ENCODE assay signal across 30 cellular contexts in genomic region chr2:27802547-27802946, GRCh38.
"Had no signal": no experiment of that assay in that cellular context is flagged by ENCODE, and none has a peak within 500 bp of the region (broad histone marks: within the 10 kb centered on the region; RNA-seq: fewer than 3 reads in every experiment).

No MANE protein-coding gene starts in this region.

- DNase-seq: activated CD4-positive, alpha-beta T cell treated with anti-CD3 and anti-CD28 coated beads for 36 hours; activated CD4-positive, alpha-beta T cell treated with anti-CD3 and anti-CD28 coated beads, Interleukin-2, amount 50 U/mL, for 4 hours; activated CD4-positive, CD25-positive, alpha-beta regulatory T cell; activated effector memory CD4-positive, alpha-beta T cell treated with Interleukin-2 at 50 U/mL for 16 hours; activated naive CD4-positive, alpha-beta T cell treated with Interleukin-2 at 50 U/mL for 16 hours; aorta; body of pancreas; cerebellar nuclear complex; colonic mucosa; effector CD8-positive, alpha-beta T cell; gastrocnemius medialis; hypothalamus; immature natural killer cell; kidney; nephron progenitor cell; ovary; psoas muscle; stimulated activated CD4-positive, alpha-beta T cell treated with anti-CD3 and anti-CD28 coated beads, Interleukin-15, amount 100 ng/mL, for 24 hours; stimulated activated CD4-positive, alpha-beta T cell treated with anti-CD3 and anti-CD28 coated beads, Interleukin-2, amount 100 ng/mL, for 24 hours; stimulated activated naive CD4-positive, alpha-beta T cell; T-helper 1 cell; tibial artery; upper lobe of right lung had no signal

- H3K27ac ChIP-seq: body of pancreas, colonic mucosa, epithelial cell of prostate, gastrocnemius medialis, neutrophil, ovary, psoas muscle, suprapubic skin, tibial artery, upper lobe of right lung had no signal

- H3K9me3 Mint-ChIP-seq: immature natural killer cell; nephron progenitor cell; T-helper 2 cell treated with Interferon-gamma antibody and Interleukin-4, amounts not matched to agents 5 μg/mL and 100 μg/mL, for 36 hours had no signal

- H3K36me3 ChIP-seq: colonic mucosa, gastrocnemius medialis, neutrophil, ovary, suprapubic skin, tibial artery, upper lobe of right lung had no signal

- ATAC-seq: activated CD4-positive, alpha-beta T cell treated with anti-CD3 and anti-CD28 coated beads for 36 hours; body of pancreas; gastrocnemius medialis; left lobe of liver; psoas muscle; upper lobe of right lung had no signal

- H3K4me1 Mint-ChIP-seq: immature natural killer cell, nephron progenitor cell had no signal

- H3K27me3 Mint-ChIP-seq: activated CD4-positive, alpha-beta T cell treated with anti-CD3 and anti-CD28 coated beads for 36 hours; activated naive CD8-positive, alpha-beta T cell had no signal

- H3K4me3 ChIP-seq: body of pancreas, colonic mucosa, gastrocnemius medialis, lung, ovary, psoas muscle, suprapubic skin, tibial artery, upper lobe of right lung had no signal

- H3K27me3 ChIP-seq: body of pancreas, colonic mucosa, gastrocnemius medialis, neutrophil, ovary, suprapubic skin, tibial artery, upper lobe of right lung had no signal

- H3K9me3 ChIP-seq: body of pancreas, colonic mucosa, gastrocnemius medialis, neutrophil, ovary, psoas muscle, suprapubic skin, tibial artery, upper lobe of right lung had no signal

- H3K4me1 ChIP-seq: body of pancreas, colonic mucosa had no signal

- H3K27ac Mint-ChIP-seq: activated CD4-positive, alpha-beta T cell treated with anti-CD3 and anti-CD28 coated beads for 36 hours; activated naive CD8-positive, alpha-beta T cell; immature natural killer cell; nephron progenitor cell; T-helper 2 cell treated with Interferon-gamma antibody and Interleukin-4, amounts not matched to agents 5 μg/mL and 100 μg/mL, for 36 hours had no signal

- H3K4me3 Mint-ChIP-seq: activated CD4-positive, alpha-beta T cell treated with anti-CD3 and anti-CD28 coated beads for 36 hours; activated naive CD8-positive, alpha-beta T cell; immature natural killer cell; nephron progenitor cell; T-helper 2 cell treated with Interferon-gamma antibody and Interleukin-4, amounts not matched to agents 5 μg/mL and 100 μg/mL, for 36 hours had no signal
